ENCODE assay signal across 25 cellular contexts in the genomic region with DNA sequence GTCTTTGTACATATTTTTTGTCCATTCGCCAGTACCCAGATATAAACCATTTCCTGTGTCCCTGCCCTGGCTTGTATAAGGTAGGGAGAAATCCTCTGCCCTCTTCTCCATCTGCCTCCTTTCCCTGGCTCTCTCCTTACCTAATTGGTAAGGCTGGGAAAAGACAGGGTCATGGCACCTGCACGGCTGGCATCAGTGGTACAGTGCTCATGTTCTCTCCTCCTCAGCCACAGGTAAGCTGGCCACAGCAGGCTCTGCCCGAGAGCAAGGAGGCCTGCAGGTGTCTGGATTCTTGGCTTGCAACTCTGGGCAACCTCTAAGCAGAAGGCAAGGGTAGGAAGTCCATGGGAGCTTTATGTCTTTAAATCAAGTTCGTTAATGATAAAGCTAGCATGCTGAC.
"Had no signal": no experiment of that assay in that cellular context is flagged by ENCODE, and none has a peak within 500 bp of the region (broad histone marks: within the 10 kb centered on the region; RNA-seq: fewer than 3 reads in every experiment).

No MANE protein-coding gene starts in this region.

- FAIRE-seq: endometrium had no signal

- H3K4me1 ChIP-seq: colonic mucosa, esophagus squamous epithelium, gastrocnemius medialis, left lung had no signal

- H3K9me3 ChIP-seq: colonic mucosa, esophagus squamous epithelium, gastrocnemius medialis, heart right ventricle, left lung, lower lobe of right lung, mucosa of descending colon had no signal

- H3K36me3 ChIP-seq: colonic mucosa, esophagus squamous epithelium, gastrocnemius medialis, heart right ventricle, left lung, lower lobe of right lung had no signal

- ATAC-seq: effector memory CD8-positive, alpha-beta T cell; esophagus mucosa; gastrocnemius medialis; heart right ventricle; left cardiac atrium; left ventricle myocardium superior; lower lobe of right lung; mucosa of descending colon had no signal

- H3K4me3 ChIP-seq: colonic mucosa, esophagus squamous epithelium, gastrocnemius medialis, heart right ventricle, left lung, lower lobe of right lung, mucosa of descending colon had no signal

- DNase-seq: colonic mucosa; cortex of kidney; effector CD8-positive, alpha-beta T cell; effector memory CD8-positive, alpha-beta T cell; endodermal cell; erythroblast; esophagus squamous epithelium; foreskin fibroblast; foreskin melanocyte; gastrocnemius medialis; glutamatergic neuron; head of caudate nucleus; heart right ventricle; immature natural killer cell; islet precursor cell; left cardiac atrium; left lung; left ventricle myocardium superior; lower lobe of right lung; mesenchymal stem cell; mucosa of descending colon; naive B cell had no signal

- H3K27ac ChIP-seq: colonic mucosa, epithelial cell of prostate, esophagus squamous epithelium, gastrocnemius medialis, heart right ventricle, left lung, lower lobe of right lung had no signal
